In the genomic region with DNA sequence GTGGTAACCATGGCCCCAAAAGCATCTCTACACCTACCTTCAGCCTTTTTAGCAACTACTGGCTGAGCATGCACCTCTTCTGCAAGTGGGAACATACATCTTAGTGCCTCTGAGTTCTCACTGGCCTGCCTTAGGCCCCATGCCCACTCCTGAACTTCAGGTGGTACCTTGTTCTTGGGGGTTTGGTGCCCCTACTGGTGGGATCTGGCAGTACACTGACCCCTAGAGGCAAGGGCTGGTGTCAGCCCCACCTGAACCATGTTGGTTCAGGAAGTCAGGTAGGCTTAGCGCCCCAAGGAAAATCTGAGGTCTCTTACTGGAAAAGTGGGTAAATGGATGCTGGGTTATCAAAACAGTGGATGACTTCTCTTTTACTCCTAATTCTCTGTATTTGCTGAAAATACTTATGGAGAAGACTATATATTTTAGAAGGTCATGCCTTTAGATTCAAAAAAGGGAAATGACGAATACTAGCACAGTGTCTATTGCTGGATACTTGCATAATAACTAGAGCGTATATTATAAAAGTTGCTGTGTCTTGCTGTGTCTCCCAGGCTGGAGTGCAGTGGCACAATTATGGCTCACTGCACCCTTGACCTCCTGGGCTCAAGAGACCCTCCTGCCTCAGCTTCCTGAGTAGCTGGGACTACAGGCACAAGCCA, we compare ENCODE assay signal across 8 cellular contexts.
DNase-seq lines count a peak whose midpoint lies in the region; ATAC-seq, FAIRE-seq and TF ChIP-seq lines count a peak whose summit lies in the region.

No MANE protein-coding gene starts in this region.

- H3K27me3 ChIP-seq in Loucy (ENCODE audit: insufficient read depth, low read length, poor library complexity, severe bottlenecking) (no peaks in the 10 kb centered on the region), bronchial epithelial cell (ENCODE audit: control insufficient read depth, insufficient read depth, low read length) (no peaks in the 10 kb centered on the region), osteoblast (ENCODE audit: insufficient read depth, low read length) (no peaks in the 10 kb centered on the region)

- H3K79me2 ChIP-seq in Loucy (ENCODE audit: insufficient read depth, low read length) (no peaks in the 10 kb centered on the region), osteoblast (ENCODE audit: insufficient read depth, low read length) (peaks cover 12% of the 10 kb centered on the region)

- no peaks in the 10 kb centered on the region for H3F3A ChIP-seq in Loucy (ENCODE audit: low read depth)

- H3K4me1 ChIP-seq in Loucy (ENCODE audit: insufficient read depth, low read length, poor library complexity, severe bottlenecking) = no peaks in the 10 kb centered on the region
- H3K4me1 ChIP-seq in osteoblast (ENCODE audit: insufficient read depth, low read length) = peaks cover 3% of the 10 kb centered on the region

- no peak for ATAC-seq in GM21423 (IDR thresholded peaks at IDR 0.05; ENCODE audit: unreplicated experiment)
- no peak for ATAC-seq in GM18861 (IDR thresholded peaks at IDR 0.05; ENCODE audit: unreplicated experiment)
- no peak for ATAC-seq in HG03521 (IDR thresholded peaks at IDR 0.05; ENCODE audit: unreplicated experiment)
- ATAC-seq in GM18870 (IDR thresholded peaks at IDR 0.05; ENCODE audit: unreplicated experiment) = no peak

- no peak for FAIRE-seq in bronchial epithelial cell (lab: Jason Lieb, UNC)

- no peak overlapping the region for H3K9ac ChIP-seq in Loucy (ENCODE audit: low read depth, low read length, poor library complexity, severe bottlenecking)

- H4K20me1 ChIP-seq in Loucy (ENCODE audit: insufficient read depth, low read length, poor library complexity, severe bottlenecking) = no peaks in the 10 kb centered on the region
- no peaks in the 10 kb centered on the region for H4K20me1 ChIP-seq in osteoblast (ENCODE audit: insufficient read depth, low read length)

- H3K4me3 ChIP-seq in Loucy (ENCODE audit: low read length, poor library complexity, severe bottlenecking) = no peak overlapping the region
- H3K4me3 ChIP-seq in bronchial epithelial cell (ENCODE audit: low read depth, low read length) = no peak overlapping the region
- no peak overlapping the region for H3K4me3 ChIP-seq in osteoblast (ENCODE audit: insufficient read depth, low read length)

- no peaks in the 10 kb centered on the region for H3K9me2 ChIP-seq in Loucy (replicated peaks; ENCODE audit: low read depth, low read length)

- TF ChIP-seq CTCF in Loucy (conservative IDR thresholded peaks at IDR 0.05; ENCODE audit: low read length) = peak; percentile 99
- peak; percentile 41 for TF ChIP-seq CTCF in bronchial epithelial cell (IDR thresholded peaks at IDR 0.05; ENCODE audit: insufficient read depth, low read length, severe bottlenecking)
- TF ChIP-seq CTCF in osteoblast (IDR thresholded peaks at IDR 0.05; ENCODE audit: extremely low read depth, low read depth, low read length) = peak; percentile 48

- no peak overlapping the region for H3K4me2 ChIP-seq in Loucy (ENCODE audit: low read depth, low read length, poor library complexity, severe bottlenecking)
- no peak overlapping the region for H3K4me2 ChIP-seq in osteoblast (ENCODE audit: insufficient read depth, low read length)

- H2AFZ ChIP-seq in Loucy (ENCODE audit: low read length) (no peak overlapping the region), osteoblast (ENCODE audit: low read length) (no peak overlapping the region)

- H3K27ac ChIP-seq in osteoblast (ENCODE audit: low read depth, low read length) = no peak overlapping the region

- peak; percentile 14 for DNase-seq in Daoy (ENCODE audit: low read depth)
- DNase-seq in bronchial epithelial cell (ENCODE audit: low read depth) = no peak
- DNase-seq in osteoblast (ENCODE audit: insufficient read length, low spot score, missing footprints) = no peak

- H3K36me3 ChIP-seq in Loucy (ENCODE audit: insufficient read depth, low read length) (no peaks in the 10 kb centered on the region), bronchial epithelial cell (ENCODE audit: control insufficient read depth, insufficient read depth, low read length) (peaks cover 3% of the 10 kb centered on the region), osteoblast (ENCODE audit: insufficient read depth, low read length) (peaks cover 2% of the 10 kb centered on the region)

- H3K9me3 ChIP-seq in Loucy (ENCODE audit: insufficient read depth, low read depth, low read length) (no peaks in the 10 kb centered on the region), osteoblast (ENCODE audit: low read depth, low read length) (no peaks in the 10 kb centered on the region)

Comparison
In these comparisons a context has a peak if more than half of its experiments do, and no peak if none do; other contexts are left out.
1. CTCF ChIP-seq: peak in every context shown above with its lines; median percentile 99 in Loucy; 48 in osteoblast; 41 in bronchial epithelial cell.